Comparison of ENCODE assay signal across 8 cellular contexts in the genomic region with DNA sequence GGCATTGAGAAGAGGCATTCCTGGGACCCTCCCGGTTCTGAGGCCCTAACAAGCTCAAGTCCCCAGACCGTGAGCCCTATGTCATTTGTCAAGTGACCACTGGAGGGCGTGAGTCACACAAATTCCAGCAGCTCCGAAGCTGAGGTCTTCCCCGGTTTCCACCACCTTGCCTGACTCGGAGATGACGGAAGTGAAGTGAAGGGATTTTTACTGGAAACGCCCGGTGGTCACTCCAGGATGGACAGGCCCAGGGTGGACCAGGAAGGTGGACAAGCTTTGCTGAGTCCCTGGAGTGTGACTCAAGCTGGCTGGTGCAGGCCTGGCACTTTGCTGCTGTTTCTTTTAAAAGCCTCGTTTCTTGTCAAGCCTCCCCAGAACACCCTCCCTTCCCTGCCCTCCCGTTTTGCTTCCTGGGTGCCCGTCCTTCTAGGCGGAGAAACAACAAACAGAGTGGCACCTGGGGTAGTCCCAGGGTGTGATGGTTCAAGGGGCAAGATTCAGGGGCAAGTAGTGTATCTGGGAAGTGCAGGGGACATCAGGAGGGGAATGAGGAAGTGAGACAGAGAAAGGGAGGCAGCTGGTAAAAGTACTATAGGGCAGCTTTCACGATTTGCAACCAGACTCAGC. TPM values are rescaled to one million over a fixed set of nuclear protein-coding genes. Genes with fewer than 3 reads are reported as not detected.
DNase-seq lines count a peak whose midpoint lies in the region; ATAC-seq and TF ChIP-seq lines count a peak whose summit lies in the region.

No MANE protein-coding gene starts in this region.

- POLR2A ChIA-PET in A673 (lab: Charles Lee; ENCODE audit: low non-redundant PET), result no interaction called here

- peak overlapping the region; percentile 30 for H3K4me3 ChIP-seq in A673 (ENCODE audit: low read depth, low read length, poor library complexity, severe bottlenecking)

- CTCF ChIA-PET in A673 (lab: Charles Lee), result interaction anchor here (0.5 to 2.6 kb wide), 15 partner anchors 10 to 735 kb away, joined by 3 to 36 read pairs (median 4); partner anchors contain the start of gene LYRM9

- no peaks in the 10 kb centered on the region for H3K4me1 ChIP-seq in A673 (ENCODE audit: insufficient read depth, low read length, poor library complexity, severe bottlenecking)

- TF ChIP-seq CTCF in A673 (conservative IDR thresholded peaks at IDR 0.05; ENCODE audit: low read depth, low read length), result peak; percentile 84

- ATAC-seq in GM18520 (IDR thresholded peaks at IDR 0.05; ENCODE audit: unreplicated experiment) (peak; percentile 28), HG03442 (IDR thresholded peaks at IDR 0.05; ENCODE audit: unreplicated experiment) (peak; percentile 44)

- no peaks in the 10 kb centered on the region for H3K27me3 ChIP-seq in A673 (replicated peaks; ENCODE audit: insufficient read depth, low read depth, low read length, poor library complexity)

- H3K27ac ChIP-seq in A673 (ENCODE audit: low read depth, low read length, poor library complexity, severe bottlenecking), result no peak overlapping the region

- BruUV-seq in A673 (replicated peaks; lab: Mats Ljungman, UMichigan), result no TSS peak

- no peaks in the 10 kb centered on the region for H3K36me3 ChIP-seq in A673 (ENCODE audit: insufficient read depth, low read length, poor library complexity, severe bottlenecking)

- DNase-seq in A673 (ENCODE audit: low spot score), result peak; percentile 89
- DNase-seq in NCI-H526 treated with DMSO at 0.1 percent for 48 hours (lab: John Stamatoyannopoulos, UW), result peak; percentile 77
- peak; percentile 75 to 77 for DNase-seq in activated CD4-positive, alpha-beta T cell treated with anti-CD3 and anti-CD28 coated beads, Interleukin-2, amount 50 U/mL, for 4 hours
- DNase-seq in ecto neural progenitor cell (ENCODE audit: low spot score), result peak; percentile 93
- DNase-seq in lung microvascular endothelial cell (ENCODE audit: low read depth in 2 of 2), result peak; percentile 86 to 89
- DNase-seq in stimulated activated CD4-positive, alpha-beta T cell treated with anti-CD3 and anti-CD28 coated beads, TNF-alpha, amount 100 ng/mL, for 24 hours (ENCODE audit: low read depth in 3 of 3), result peak; percentile 56 to 78 (median 71)

- intact Hi-C loops in A673 (cut with micrococcal nuclease; ENCODE audit: unreplicated experiment), result loop anchor here (1.0 to 2.0 kb wide), 2 partner anchors 77 to 446 kb away; no protein-coding TSS in a partner anchor

- no peaks in the 10 kb centered on the region for H3K9me3 ChIP-seq in A673 (ENCODE audit: low read depth, low read length, poor library complexity, severe bottlenecking)

RNA-seq across cellular contexts. Expression of gene NOS2, which starts 5.3 kb away (rescaled TPM):
- 0.37 and 0.67 TPM in 2 replicates for total RNA-seq in A673 (2021)
- total RNA-seq in lung microvascular endothelial cell, result 0.20 and 0.22 TPM in 2 replicates
